Comparison of ENCODE assay signal across 7 cellular contexts in genomic region chr16:72400257-72401078, GRCh38.
DNase-seq lines count a peak whose midpoint lies in the region; ATAC-seq and TF ChIP-seq lines count a peak whose summit lies in the region.

No MANE protein-coding gene starts in this region.

- no peaks in the 10 kb centered on the region for H3K9me3 Mint-ChIP-seq in activated B cell treated with CpG ODN at 0.5 μM for 24 hours
- peaks cover 10% of the 10 kb centered on the region for H3K9me3 Mint-ChIP-seq in progenitor cell of endocrine pancreas (ENCODE audit: low read depth)

- H3K4me1 Mint-ChIP-seq in activated B cell treated with CpG ODN at 0.5 μM for 24 hours (peaks cover 1% of the 10 kb centered on the region), progenitor cell of endocrine pancreas (ENCODE audit: low read depth) (peaks cover 2% of the 10 kb centered on the region)

- POLR2A ChIA-PET in activated B cell treated with CpG ODN at 0.5 μM for 24 hours (lab: Charles Lee), result no interaction called here

- DNase-seq in DMS53 treated with DMSO at 0.1 percent for 48 hours (lab: John Stamatoyannopoulos, UW; ENCODE audit: unreplicated experiment), result peak; percentile 32
- DNase-seq in NCI-H2029 treated with DMSO at 0.1 percent for 48 hours (lab: John Stamatoyannopoulos, UW), result peak; percentile 17
- DNase-seq in activated B cell treated with CpG ODN at 0.5 μM for 24 hours, result no peak
- peak; percentile 38 for DNase-seq in foreskin melanocyte
- peak; percentile 14 for DNase-seq in progenitor cell of endocrine pancreas (ENCODE audit: low spot score, unreplicated experiment)
- no peak for DNase-seq in T-helper 9 cell

- CTCF ChIA-PET in activated B cell treated with CpG ODN at 0.5 μM for 24 hours (lab: Charles Lee), result interaction anchor here (0.7 to 1.5 kb wide), 8 partner anchors 10 to 1478 kb away, joined by 3 to 6 read pairs (median 4); no protein-coding TSS in a partner anchor

- H3K4me3 Mint-ChIP-seq in activated B cell treated with CpG ODN at 0.5 μM for 24 hours, result no peak overlapping the region
- H3K4me3 Mint-ChIP-seq in progenitor cell of endocrine pancreas (ENCODE audit: low read depth), result no peak overlapping the region

- intact Hi-C loops in activated B cell treated with CpG ODN at 0.5 μM for 24 hours (cut with micrococcal nuclease), result loop anchor here (1.0 to 10.0 kb wide), 4 partner anchors 434 to 1556 kb away; no protein-coding TSS in a partner anchor

- H3K36me3 Mint-ChIP-seq in activated B cell treated with CpG ODN at 0.5 μM for 24 hours (ENCODE audit: low read depth), result no peaks in the 10 kb centered on the region
- H3K36me3 Mint-ChIP-seq in progenitor cell of endocrine pancreas (ENCODE audit: insufficient read depth), result peaks cover 2% of the 10 kb centered on the region

- no peak overlapping the region for H3K27ac Mint-ChIP-seq in activated B cell treated with CpG ODN at 0.5 μM for 24 hours
- no peak overlapping the region for H3K27ac Mint-ChIP-seq in progenitor cell of endocrine pancreas

- ATAC-seq in GM21447 (IDR thresholded peaks at IDR 0.05; ENCODE audit: unreplicated experiment), result peak; percentile 74
- ATAC-seq in activated B cell treated with CpG ODN at 0.5 μM for 24 hours (ENCODE audit: low read depth), result peak; percentile 74

- H3K27me3 Mint-ChIP-seq in activated B cell treated with CpG ODN at 0.5 μM for 24 hours, result no peaks in the 10 kb centered on the region
- H3K27me3 Mint-ChIP-seq in progenitor cell of endocrine pancreas, result no peaks in the 10 kb centered on the region

- TF ChIP-seq CTCF in activated B cell treated with CpG ODN at 0.5 μM for 24 hours (IDR thresholded peaks at IDR 0.05) (no peak), progenitor cell of endocrine pancreas (IDR thresholded peaks at IDR 0.05; ENCODE audit: unreplicated experiment) (peak; percentile 84)

Comparison
In these comparisons a context has a peak if more than half of its experiments do, and no peak if none do; other contexts are left out.
1. DNase-seq: peak in DMS53 treated with DMSO at 0.1 percent for 48 hours (single experiment), NCI-H2029 treated with DMSO at 0.1 percent for 48 hours (single experiment), foreskin melanocyte (single experiment) and progenitor cell of endocrine pancreas (single experiment); none in activated B cell treated with CpG ODN at 0.5 μM for 24 hours (single experiment) and T-helper 9 cell (single experiment).